In the genomic region with DNA sequence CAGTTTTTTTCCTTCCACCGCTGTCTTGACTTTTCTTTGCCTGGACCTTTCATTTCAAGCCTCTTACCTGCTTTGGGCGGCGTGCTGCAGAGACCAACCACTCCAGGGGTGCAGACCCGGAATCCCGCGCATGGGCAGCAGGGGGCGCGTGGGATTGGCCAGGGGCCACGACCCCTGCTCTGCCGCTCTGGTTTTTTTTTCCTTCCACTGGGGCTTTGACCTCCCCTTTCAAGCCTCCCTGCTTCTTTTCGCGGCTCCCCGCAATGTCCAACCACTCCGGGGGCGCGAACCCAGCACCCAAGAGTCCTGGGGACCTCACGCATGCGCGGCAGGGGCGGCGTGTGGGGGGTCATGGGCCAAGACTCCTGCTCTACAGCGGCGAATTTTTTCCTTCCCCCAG, we compare ENCODE assay signal across 15 cellular contexts.
DNase-seq lines count a peak whose midpoint lies in the region; ATAC-seq and TF ChIP-seq lines count a peak whose summit lies in the region.
"Had no signal": no experiment of that assay in that cellular context is flagged by ENCODE, and none has a peak within 500 bp of the region (broad histone marks: within the 10 kb centered on the region; RNA-seq: fewer than 3 reads in every experiment).

No MANE protein-coding gene starts in this region.

- in situ Hi-C loops in ACHN (cut with HindIII; ENCODE audit: low pct_ligation_motif_present, low pct_unique_long_range_greater_than_20kb, low sequenced_read_pairs) (no loop called here), GM13977 (cut with MboI; ENCODE audit: low pct_unique_long_range_greater_than_20kb, low sequenced_read_pairs, unreplicated experiment) (no loop called here)

- DNase-seq in ACHN: peak; percentile 33
- peak; percentile 69 for DNase-seq in ELF-1 (ENCODE audit: low read depth, low spot score)
- DNase-seq in NAMALWA (ENCODE audit: low spot score): peak; percentile 55
- no peak for DNase-seq in GM13977 (ENCODE audit: low spot score)
- no peak for DNase-seq in islet precursor cell
- DNase-seq in central memory CD4-positive, alpha-beta T cell: no peak
- DNase-seq: activated CD4-positive, alpha-beta T cell treated with anti-CD3 and anti-CD28 coated beads, Interleukin-2, amount 50 U/mL, for 1 hour; activated naive CD8-positive, alpha-beta T cell treated with anti-CD3 and anti-CD28 coated beads, Interleukin-2, amount 50 U/mL, for 24 hours; C1 segment of cervical spinal cord; foreskin keratinocyte; KBM-7; NCI-H187 treated with DMSO at 0.1 percent for 48 hours; retina had no signal

- no peak for TF ChIP-seq CTCF in GM13977 (IDR thresholded peaks at IDR 0.05; ENCODE audit: extremely low read depth, insufficient read depth, missing control alignments)

- ATAC-seq in SK-N-SH treated with all-trans-retinoic acid at 6 μM for 48 hours (peak; percentile 50), HG02885 (IDR thresholded peaks at IDR 0.05; ENCODE audit: poor library complexity, unreplicated experiment) (no peak)
- ATAC-seq: activated naive CD8-positive, alpha-beta T cell treated with anti-CD3 and anti-CD28 coated beads, Interleukin-2, amount 50 U/mL, for 24 hours; foreskin keratinocyte had no signal

TF ChIP-seq in SK-N-SH treated with all-trans-retinoic acid at 6 μM for 48 hours, 23 proteins besides CTCF, POLR2A, EP300 and RAD21:
- TF ChIP-seq ISL1 (CRISPR knock-in tag; IDR thresholded peaks at IDR 0.05) (no peak), CSDC2 (CRISPR knock-in tag; IDR thresholded peaks at IDR 0.05) (no peak), ZC3H10 (CRISPR knock-in tag; IDR thresholded peaks at IDR 0.05) (no peak), ZNF565 (CRISPR knock-in tag; conservative IDR thresholded peaks at IDR 0.05; ENCODE audit: low read depth) (no peak), PPARA (CRISPR knock-in tag; IDR thresholded peaks at IDR 0.05; ENCODE audit: borderline replicate concordance) (no peak), PATZ1 (CRISPR knock-in tag; IDR thresholded peaks at IDR 0.05; ENCODE audit: borderline replicate concordance) (no peak), GLIS3 (CRISPR knock-in tag; IDR thresholded peaks at IDR 0.05) (no peak), POU6F1 (CRISPR knock-in tag; IDR thresholded peaks at IDR 0.05; ENCODE audit: borderline replicate concordance, low read depth) (no peak), OSR1 (CRISPR knock-in tag; IDR thresholded peaks at IDR 0.05) (no peak), ESRRG (CRISPR knock-in tag; IDR thresholded peaks at IDR 0.05) (no peak), BACH2 (CRISPR knock-in tag; IDR thresholded peaks at IDR 0.05; ENCODE audit: borderline replicate concordance) (no peak)

Comparison
In these comparisons a context has a peak if more than half of its experiments do, and no peak if none do; other contexts are left out.
1. DNase-seq: peak in ACHN (single experiment), ELF-1 (single experiment) and NAMALWA (single experiment); none in GM13977 (single experiment), islet precursor cell (single experiment) and central memory CD4-positive, alpha-beta T cell (single experiment).